8 cellular contexts compared by ENCODE assay signal in genomic region chr14:74860899-74861733, GRCh38. TPM values are rescaled to one million over a fixed set of nuclear protein-coding genes. Genes with fewer than 3 reads are reported as not detected.
DNase-seq lines count a peak whose midpoint lies in the region; ATAC-seq and TF ChIP-seq lines count a peak whose summit lies in the region.

No MANE protein-coding gene starts in this region.

- peak; percentile 94 for ATAC-seq in activated CD8-positive, alpha-beta memory T cell treated with anti-CD3 and anti-CD28 coated beads, Interleukin-2, amount 10 ng/mL, durations not matched to agents 7 days and 5 days
- ATAC-seq in GM21786 (IDR thresholded peaks at IDR 0.05; ENCODE audit: unreplicated experiment) = no peak

- TF ChIP-seq RAD21 in Ishikawa (IDR thresholded peaks at IDR 0.05; ENCODE audit: low read depth) = peak; percentile 88

- H3K27ac Mint-ChIP-seq in activated CD8-positive, alpha-beta memory T cell treated with anti-CD3 and anti-CD28 coated beads, Interleukin-2, amount 10 ng/mL, durations not matched to agents 7 days and 5 days = no peak overlapping the region

- H3K4me1 Mint-ChIP-seq in activated CD8-positive, alpha-beta memory T cell treated with anti-CD3 and anti-CD28 coated beads, Interleukin-2, amount 10 ng/mL, durations not matched to agents 7 days and 5 days = peaks cover under 1% of the 10 kb centered on the region

- H3K9me3 Mint-ChIP-seq in activated CD8-positive, alpha-beta memory T cell treated with anti-CD3 and anti-CD28 coated beads, Interleukin-2, amount 10 ng/mL, durations not matched to agents 7 days and 5 days (ENCODE audit: low read depth) = no peaks in the 10 kb centered on the region

- H3K27me3 Mint-ChIP-seq in activated CD8-positive, alpha-beta memory T cell treated with anti-CD3 and anti-CD28 coated beads, Interleukin-2, amount 10 ng/mL, durations not matched to agents 7 days and 5 days = no peaks in the 10 kb centered on the region

- no peaks in the 10 kb centered on the region for H3K36me3 Mint-ChIP-seq in activated CD8-positive, alpha-beta memory T cell treated with anti-CD3 and anti-CD28 coated beads, Interleukin-2, amount 10 ng/mL, durations not matched to agents 7 days and 5 days

- no peak for TF ChIP-seq EP300 in Ishikawa (IDR thresholded peaks at IDR 0.05; ENCODE audit: borderline replicate concordance)

- CTCF ChIA-PET in activated CD8-positive, alpha-beta memory T cell treated with anti-CD3 and anti-CD28 coated beads, Interleukin-2, amount 10 ng/mL, durations not matched to agents 7 days and 5 days (lab: Charles Lee) = interaction anchor here (0.7 to 20.2 kb wide), 39 partner anchors 8 to 662 kb away, joined by 3 to 680 read pairs (median 5); partner anchors contain the start of genes BATF, DLST, LTBP2 and PROX2

- DNase-seq in DMS153 (lab: John Stamatoyannopoulos, UW) = peak; percentile 39
- DNase-seq in NOMO-1 treated with dmso at 0.1 percent for 144 hours (lab: John Stamatoyannopoulos, UW; ENCODE audit: unreplicated experiment) = peak; percentile 42
- DNase-seq in activated CD8-positive, alpha-beta memory T cell treated with anti-CD3 and anti-CD28 coated beads, Interleukin-2, amount 10 ng/mL, durations not matched to agents 7 days and 5 days = peak; percentile 93
- peak; percentile 69 for DNase-seq in epidermal melanocyte (ENCODE audit: insufficient read length, low spot score)
- DNase-seq in middle frontal gyrus (ENCODE audit: extremely low spot score, low spot score) = peak; percentile 68
- peak; percentile 73 to 95 for DNase-seq in stimulated activated CD8-positive, alpha-beta memory T cell treated with anti-CD3 and anti-CD28 coated beads, Interleukin-4, amount 100 ng/mL, for 4 hours (ENCODE audit: low read depth in 2 of 2, low spot score in 1 of 2)

- H3K4me3 Mint-ChIP-seq in activated CD8-positive, alpha-beta memory T cell treated with anti-CD3 and anti-CD28 coated beads, Interleukin-2, amount 10 ng/mL, durations not matched to agents 7 days and 5 days = no peak overlapping the region

TF ChIP-seq in Ishikawa, 13 proteins besides CTCF, POLR2A, EP300 and RAD21:
- TF ChIP-seq YY1 (IDR thresholded peaks at IDR 0.05; ENCODE audit: low read depth) (no peak), MAX (IDR thresholded peaks at IDR 0.05) (no peak), TAF1 (IDR thresholded peaks at IDR 0.05; ENCODE audit: low read depth) (no peak), NFIC (IDR thresholded peaks at IDR 0.05) (no peak), CEBPB (IDR thresholded peaks at IDR 0.05) (peak; percentile 13; the same call in 1 of the 2 replicates)

RNA-seq across cellular contexts. Expression of gene PROX2, which starts 14.8 kb away (rescaled TPM):
- total RNA-seq in activated CD8-positive, alpha-beta memory T cell treated with anti-CD3 and anti-CD28 coated beads, Interleukin-2, amount 10 ng/mL, durations not matched to agents 7 days and 5 days = under 1 TPM; 0.21 to 0.44 TPM

RNA-seq across cellular contexts. Expression of gene DLST, which starts 20.6 kb away (rescaled TPM):
- total RNA-seq in activated CD8-positive, alpha-beta memory T cell treated with anti-CD3 and anti-CD28 coated beads, Interleukin-2, amount 10 ng/mL, durations not matched to agents 7 days and 5 days = 100 to 1,000 TPM; 106 to 119 TPM

Comparison
In these comparisons a context has a peak if more than half of its experiments do, and no peak if none do; other contexts are left out.
1. DNase-seq: peak in every context shown above with its lines; median percentile 93 in activated CD8-positive, alpha-beta memory T cell treated with anti-CD3 and anti-CD28 coated beads, Interleukin-2, amount 10 ng/mL, durations not matched to agents 7 days and 5 days; 84 in stimulated activated CD8-positive, alpha-beta memory T cell treated with anti-CD3 and anti-CD28 coated beads, Interleukin-4, amount 100 ng/mL, for 4 hours; 69 in epidermal melanocyte; 68 in middle frontal gyrus; 42 in NOMO-1 treated with dmso at 0.1 percent for 144 hours; 39 in DMS153.